18 cellular contexts compared by ENCODE assay signal in the genomic region with DNA sequence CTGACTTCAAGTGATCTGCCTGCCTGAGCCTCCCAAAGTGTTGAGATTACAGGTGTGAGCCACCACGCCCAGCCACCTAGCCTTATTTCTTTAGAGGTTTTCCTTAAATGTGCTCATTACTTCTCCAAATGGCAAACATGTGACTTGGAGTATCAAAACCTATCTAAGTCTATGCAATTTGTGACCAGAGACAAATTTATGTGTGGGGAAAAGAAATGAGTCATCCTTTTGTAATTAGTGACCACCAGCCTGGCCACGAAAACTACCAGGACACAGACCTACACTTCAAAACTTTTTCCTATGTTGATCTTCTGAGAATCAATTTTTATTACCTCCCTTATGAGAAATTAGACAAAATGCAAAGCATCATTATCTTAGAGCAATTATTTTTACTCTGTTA.
DNase-seq lines count a peak whose midpoint lies in the region; ATAC-seq and TF ChIP-seq lines count a peak whose summit lies in the region.
"Had no signal": no experiment of that assay in that cellular context is flagged by ENCODE, and none has a peak within 500 bp of the region (broad histone marks: within the 10 kb centered on the region; RNA-seq: fewer than 3 reads in every experiment).

No MANE protein-coding gene starts in this region.

- no peak for ATAC-seq in HG02571 (IDR thresholded peaks at IDR 0.05; ENCODE audit: unreplicated experiment)

- no peak for TF ChIP-seq EP300 in stomach (IDR thresholded peaks at IDR 0.05)

- H3K27ac ChIP-seq in stomach: no peak overlapping the region
- H3K27ac ChIP-seq: BLaER1, GM23248, KMS-11 had no signal

- TF ChIP-seq POLR2A in stomach (IDR thresholded peaks at IDR 0.05): no peak

- no peaks in the 10 kb centered on the region for H3K36me3 ChIP-seq in stomach
- H3K36me3 ChIP-seq: BLaER1, HAP-1 had no signal

- TF ChIP-seq CTCF in stomach (IDR thresholded peaks at IDR 0.05): no peak

- no peaks in the 10 kb centered on the region for H3K36me3 Mint-ChIP-seq in activated T-cell treated with anti-CD3 and anti-CD28 coated beads, Interleukin-2, amount 50 U/mL, for 24 hours (ENCODE audit: low read depth)
- H3K36me3 Mint-ChIP-seq: CD14-positive monocyte; CD4-positive, alpha-beta memory T cell had no signal

- H3K27ac Mint-ChIP-seq in activated T-cell treated with anti-CD3 and anti-CD28 coated beads, Interleukin-2, amount 50 U/mL, for 24 hours: no peak overlapping the region
- H3K27ac Mint-ChIP-seq: CD14-positive monocyte; CD4-positive, alpha-beta memory T cell had no signal

- intact Hi-C loops in stomach (cut with DNase I; ENCODE audit: low total_unique reads): no loop called here

- H3K9me3 ChIP-seq in stomach: no peaks in the 10 kb centered on the region
- H3K9me3 ChIP-seq: BLaER1, HAP-1 had no signal

- no peak overlapping the region for H3K4me3 Mint-ChIP-seq in activated T-cell treated with anti-CD3 and anti-CD28 coated beads, Interleukin-2, amount 50 U/mL, for 24 hours
- H3K4me3 Mint-ChIP-seq: CD14-positive monocyte; CD4-positive, alpha-beta memory T cell had no signal

- H3K4me1 ChIP-seq in stomach: no peaks in the 10 kb centered on the region
- H3K4me1 ChIP-seq: BLaER1, HAP-1 had no signal

- WGBS in stomach, 5 donors: 83 to 94% (median 90%) methylated on average over 2 of the region's 2 CpGs

- DNase-seq in EH (ENCODE audit: low read depth) (peak; percentile 17), M059J (ENCODE audit: low read depth) (peak; percentile 67), RPMI7951 (ENCODE audit: low read depth) (peak; percentile 56), renal cortical epithelial cell (ENCODE audit: low read depth) (peak; percentile 48), stomach (no peak), middle frontal gyrus (ENCODE audit: extremely low spot score, low spot score) (no peak)
- no peak for DNase-seq in activated T-cell treated with anti-CD3 and anti-CD28 coated beads, Interleukin-2, amount 50 U/mL, for 24 hours
- DNase-seq: AML-193; CD4-positive, alpha-beta memory T cell; DMS153; DMS79 treated with DMSO at 0.1 percent for 48 hours; GDM1; GM23248 had no signal

- peaks cover 18% of the 10 kb centered on the region for H3K4me1 Mint-ChIP-seq in activated T-cell treated with anti-CD3 and anti-CD28 coated beads, Interleukin-2, amount 50 U/mL, for 24 hours (ENCODE audit: low read depth)

- no peaks in the 10 kb centered on the region for H3K27me3 Mint-ChIP-seq in activated T-cell treated with anti-CD3 and anti-CD28 coated beads, Interleukin-2, amount 50 U/mL, for 24 hours
- H3K27me3 Mint-ChIP-seq: CD4-positive, alpha-beta memory T cell had no signal

- no peaks in the 10 kb centered on the region for H3K27me3 ChIP-seq in stomach
- H3K27me3 ChIP-seq: BLaER1 had no signal

- no peaks in the 10 kb centered on the region for H3K9me3 Mint-ChIP-seq in activated T-cell treated with anti-CD3 and anti-CD28 coated beads, Interleukin-2, amount 50 U/mL, for 24 hours
- H3K9me3 Mint-ChIP-seq: CD14-positive monocyte had no signal

- H3K4me3 ChIP-seq in stomach: no peak overlapping the region
- H3K4me3 ChIP-seq: BLaER1, GM23248, HAP-1 had no signal

Comparison
In these comparisons a context has a peak if more than half of its experiments do, and no peak if none do; other contexts are left out.
1. DNase-seq: peak in EH (single experiment), M059J (single experiment), RPMI7951 (single experiment) and renal cortical epithelial cell (single experiment); none in stomach (single experiment), middle frontal gyrus (single experiment) and activated T-cell treated with anti-CD3 and anti-CD28 coated beads, Interleukin-2, amount 50 U/mL, for 24 hours (single experiment).